ENCODE assay signal across 1 cellular context in the genomic region with DNA sequence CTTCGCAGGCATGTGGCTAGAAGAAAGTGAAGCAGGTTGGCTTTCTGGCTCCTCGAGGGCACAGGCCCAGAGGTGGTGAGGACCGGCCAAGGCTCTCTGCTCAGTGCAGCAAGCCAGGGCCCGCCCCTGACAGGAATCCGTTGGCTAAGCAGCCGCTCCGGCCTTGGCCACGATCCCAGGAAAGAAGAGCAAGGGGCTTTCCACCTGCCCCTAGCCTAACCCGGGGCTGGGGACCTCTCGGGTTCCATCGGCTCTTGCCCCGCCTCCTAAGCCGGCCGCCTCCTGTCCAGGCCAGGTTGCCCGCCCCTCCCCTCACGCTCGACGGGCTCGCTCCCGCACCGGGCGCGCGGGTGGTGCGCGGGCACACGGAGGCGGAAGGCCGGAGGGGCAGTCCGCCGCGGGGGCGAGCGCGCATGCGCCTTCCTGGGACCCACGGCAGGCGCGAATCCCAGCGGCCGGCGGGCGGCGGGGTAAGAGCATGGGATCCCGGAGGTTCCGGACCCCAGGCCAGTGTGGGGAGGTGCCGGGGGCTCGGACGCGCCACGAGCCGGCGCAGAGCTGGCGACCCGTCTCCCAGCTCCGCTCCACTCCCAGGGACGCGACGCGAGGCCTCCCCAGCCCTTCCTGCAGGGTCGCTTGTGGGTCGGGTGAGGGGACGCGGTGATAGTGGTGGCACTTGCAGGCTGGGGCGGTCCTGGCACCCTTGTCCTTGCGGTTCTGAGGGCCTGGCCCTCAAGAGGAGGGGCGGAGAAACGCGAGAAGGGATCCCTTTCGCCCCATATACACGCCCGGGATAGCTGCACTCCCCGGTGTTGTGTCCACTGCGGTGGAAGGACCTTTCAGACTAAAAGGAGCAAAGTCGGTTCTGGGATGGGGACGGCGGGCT.
TF ChIP-seq lines count a peak whose summit lies in the region.

A gene (plus strand): TSS at position 410 of the 886 bp plus-strand sequence. CDS start 3,351 bp downstream, outside the sequence.

TF ChIP-seq in WTC11, 78 proteins besides CTCF, POLR2A, EP300 and RAD21 (continued from another document):
- TF ChIP-seq, protein P1, sequence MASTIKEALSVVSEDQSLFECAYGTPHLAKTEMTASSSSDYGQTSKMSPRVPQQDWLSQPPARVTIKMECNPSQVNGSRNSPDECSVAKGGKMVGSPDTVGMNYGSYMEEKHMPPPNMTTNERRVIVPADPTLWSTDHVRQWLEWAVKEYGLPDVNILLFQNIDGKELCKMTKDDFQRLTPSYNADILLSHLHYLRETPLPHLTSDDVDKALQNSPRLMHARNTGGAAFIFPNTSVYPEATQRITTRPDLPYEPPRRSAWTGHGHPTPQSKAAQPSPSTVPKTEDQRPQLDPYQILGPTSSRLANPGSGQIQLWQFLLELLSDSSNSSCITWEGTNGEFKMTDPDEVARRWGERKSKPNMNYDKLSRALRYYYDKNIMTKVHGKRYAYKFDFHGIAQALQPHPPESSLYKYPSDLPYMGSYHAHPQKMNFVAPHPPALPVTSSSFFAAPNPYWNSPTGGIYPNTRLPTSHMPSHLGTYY (CRISPR knock-in tag; IDR thresholded peaks at IDR 0.05): no peak
- TF ChIP-seq SP1 (CRISPR knock-in tag; conservative IDR thresholded peaks at IDR 0.05) (peak; percentile 51; the same call in 1 of the 2 replicates), ZNF232 (CRISPR knock-in tag; IDR thresholded peaks at IDR 0.05) (no peak), PRRX2 (CRISPR knock-in tag; IDR thresholded peaks at IDR 0.05) (no peak)
- TF ChIP-seq, protein P2, sequence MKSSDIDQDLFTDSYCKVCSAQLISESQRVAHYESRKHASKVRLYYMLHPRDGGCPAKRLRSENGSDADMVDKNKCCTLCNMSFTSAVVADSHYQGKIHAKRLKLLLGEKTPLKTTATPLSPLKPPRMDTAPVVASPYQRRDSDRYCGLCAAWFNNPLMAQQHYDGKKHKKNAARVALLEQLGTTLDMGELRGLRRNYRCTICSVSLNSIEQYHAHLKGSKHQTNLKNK (CRISPR knock-in tag; IDR thresholded peaks at IDR 0.05): no peak
- TF ChIP-seq, protein P3, sequence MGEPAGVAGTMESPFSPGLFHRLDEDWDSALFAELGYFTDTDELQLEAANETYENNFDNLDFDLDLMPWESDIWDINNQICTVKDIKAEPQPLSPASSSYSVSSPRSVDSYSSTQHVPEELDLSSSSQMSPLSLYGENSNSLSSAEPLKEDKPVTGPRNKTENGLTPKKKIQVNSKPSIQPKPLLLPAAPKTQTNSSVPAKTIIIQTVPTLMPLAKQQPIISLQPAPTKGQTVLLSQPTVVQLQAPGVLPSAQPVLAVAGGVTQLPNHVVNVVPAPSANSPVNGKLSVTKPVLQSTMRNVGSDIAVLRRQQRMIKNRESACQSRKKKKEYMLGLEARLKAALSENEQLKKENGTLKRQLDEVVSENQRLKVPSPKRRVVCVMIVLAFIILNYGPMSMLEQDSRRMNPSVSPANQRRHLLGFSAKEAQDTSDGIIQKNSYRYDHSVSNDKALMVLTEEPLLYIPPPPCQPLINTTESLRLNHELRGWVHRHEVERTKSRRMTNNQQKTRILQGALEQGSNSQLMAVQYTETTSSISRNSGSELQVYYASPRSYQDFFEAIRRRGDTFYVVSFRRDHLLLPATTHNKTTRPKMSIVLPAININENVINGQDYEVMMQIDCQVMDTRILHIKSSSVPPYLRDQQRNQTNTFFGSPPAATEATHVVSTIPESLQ (CRISPR knock-in tag; IDR thresholded peaks at IDR 0.05): no peak
- TF ChIP-seq, protein P4, sequence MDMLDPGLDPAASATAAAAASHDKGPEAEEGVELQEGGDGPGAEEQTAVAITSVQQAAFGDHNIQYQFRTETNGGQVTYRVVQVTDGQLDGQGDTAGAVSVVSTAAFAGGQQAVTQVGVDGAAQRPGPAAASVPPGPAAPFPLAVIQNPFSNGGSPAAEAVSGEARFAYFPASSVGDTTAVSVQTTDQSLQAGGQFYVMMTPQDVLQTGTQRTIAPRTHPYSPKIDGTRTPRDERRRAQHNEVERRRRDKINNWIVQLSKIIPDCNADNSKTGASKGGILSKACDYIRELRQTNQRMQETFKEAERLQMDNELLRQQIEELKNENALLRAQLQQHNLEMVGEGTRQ (CRISPR knock-in tag; IDR thresholded peaks at IDR 0.05): 0 out of 2 replicates have a peak, but pooled peaks have one; percentile 23
- TF ChIP-seq, protein P5, sequence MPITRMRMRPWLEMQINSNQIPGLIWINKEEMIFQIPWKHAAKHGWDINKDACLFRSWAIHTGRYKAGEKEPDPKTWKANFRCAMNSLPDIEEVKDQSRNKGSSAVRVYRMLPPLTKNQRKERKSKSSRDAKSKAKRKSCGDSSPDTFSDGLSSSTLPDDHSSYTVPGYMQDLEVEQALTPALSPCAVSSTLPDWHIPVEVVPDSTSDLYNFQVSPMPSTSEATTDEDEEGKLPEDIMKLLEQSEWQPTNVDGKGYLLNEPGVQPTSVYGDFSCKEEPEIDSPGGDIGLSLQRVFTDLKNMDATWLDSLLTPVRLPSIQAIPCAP (CRISPR knock-in tag; IDR thresholded peaks at IDR 0.05): no peak
